Comparison of ENCODE assay signal across 8 cellular contexts in the genomic region with DNA sequence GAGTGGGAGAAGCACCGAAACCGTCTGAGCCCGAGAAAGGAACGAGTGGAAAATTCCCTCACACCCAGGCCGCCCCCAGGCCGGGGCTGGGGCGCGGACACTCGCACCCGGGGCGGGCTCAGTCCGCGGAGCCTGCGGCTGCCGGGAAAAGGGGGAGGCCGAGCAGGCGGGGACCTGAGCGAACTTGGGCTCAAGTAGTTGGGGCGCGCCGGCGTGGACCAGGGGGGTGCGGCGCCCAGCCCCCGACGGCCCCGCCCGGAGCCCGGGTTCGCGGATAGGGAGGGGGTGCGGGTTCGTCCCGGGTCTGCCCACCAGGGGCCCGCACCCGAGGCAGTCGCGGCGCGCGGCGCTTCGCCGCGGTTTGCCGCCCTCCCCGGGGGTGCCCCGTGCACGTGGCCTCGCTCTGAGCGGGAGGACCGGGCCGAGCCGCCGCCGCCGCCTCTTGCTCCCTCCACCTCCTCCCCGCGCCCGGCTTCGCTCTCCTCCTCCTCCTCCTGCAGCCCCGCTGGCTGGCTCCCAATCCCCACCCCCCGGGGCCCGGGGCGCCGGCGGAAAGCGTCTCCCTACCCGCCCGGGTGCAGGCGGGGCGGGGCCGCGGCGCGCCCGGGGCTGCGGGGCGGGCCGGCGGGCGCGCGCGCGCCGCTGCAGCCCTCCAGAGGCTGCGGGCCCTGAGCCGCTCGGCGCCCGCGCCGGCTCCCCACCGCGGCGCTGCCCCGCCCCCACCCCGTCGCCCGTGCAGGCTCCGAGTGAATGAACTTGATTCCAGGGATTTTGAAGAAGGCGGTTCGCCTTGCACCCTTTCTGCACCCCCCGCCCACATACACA. TPM values are rescaled to one million over a fixed set of nuclear protein-coding genes. Genes with fewer than 3 reads are reported as not detected.
DNase-seq lines count a peak whose midpoint lies in the region; ATAC-seq lines count a peak whose summit lies in the region.

No MANE protein-coding gene starts in this region.

- WGBS in adipose tissue, 3 donors, result 1% methylated on average over 66 to 105 of the region's 105 CpGs

- intact Hi-C loops in Right ventricle myocardium inferior (cut with DNase I), result loop anchor here (2.0 to 10.0 kb wide), 9 partner anchors 34 to 888 kb away; no protein-coding TSS in a partner anchor

- ATAC-seq in HG02759 (IDR thresholded peaks at IDR 0.05; ENCODE audit: unreplicated experiment), result peak; percentile 44
- ATAC-seq in Right ventricle myocardium inferior, result peak; percentile 84

- H3K27ac ChIP-seq in adipose tissue (ENCODE audit: low read depth, low read length), result peak overlapping the region; percentile 19

- peak; percentile 33 for DNase-seq in SKM-1 treated with dmso at 0.1 percent for 144 hours (lab: John Stamatoyannopoulos, UW; ENCODE audit: unreplicated experiment)
- DNase-seq in SKM-1 (lab: John Stamatoyannopoulos, UW; ENCODE audit: unreplicated experiment), result no peak
- peak; percentile 86 for DNase-seq in NCI-H226
- peak; percentile 95 for DNase-seq in Right ventricle myocardium inferior (ENCODE audit: missing footprints)
- peak in 49 of 56 donors; percentile 67 to 93 (median 86) for DNase-seq in nucleus accumbens (lab: John Stamatoyannopoulos, UW)
- DNase-seq in SIG-M5 (lab: John Stamatoyannopoulos, UW), result no peak

RNA-seq across cellular contexts. Expression of gene NFIB, which starts 1.2 kb away (rescaled TPM):
- polyA plus RNA-seq in adipose tissue, result 10 to 100 TPM in 2 of 3 donors, 1 to 10 TPM in 1; 6.1 to 32.3 (median 16.8) TPM
- total RNA-seq in Right ventricle myocardium inferior, result 116 TPM

Comparison
In these comparisons a context has a peak if more than half of its experiments do, and no peak if none do; other contexts are left out.
1. DNase-seq: peak in SKM-1 treated with dmso at 0.1 percent for 144 hours (single experiment), NCI-H226 (single experiment), Right ventricle myocardium inferior (single experiment) and nucleus accumbens (49 of 56); none in SKM-1 (single experiment) and SIG-M5 (single experiment).